In the genomic region with DNA sequence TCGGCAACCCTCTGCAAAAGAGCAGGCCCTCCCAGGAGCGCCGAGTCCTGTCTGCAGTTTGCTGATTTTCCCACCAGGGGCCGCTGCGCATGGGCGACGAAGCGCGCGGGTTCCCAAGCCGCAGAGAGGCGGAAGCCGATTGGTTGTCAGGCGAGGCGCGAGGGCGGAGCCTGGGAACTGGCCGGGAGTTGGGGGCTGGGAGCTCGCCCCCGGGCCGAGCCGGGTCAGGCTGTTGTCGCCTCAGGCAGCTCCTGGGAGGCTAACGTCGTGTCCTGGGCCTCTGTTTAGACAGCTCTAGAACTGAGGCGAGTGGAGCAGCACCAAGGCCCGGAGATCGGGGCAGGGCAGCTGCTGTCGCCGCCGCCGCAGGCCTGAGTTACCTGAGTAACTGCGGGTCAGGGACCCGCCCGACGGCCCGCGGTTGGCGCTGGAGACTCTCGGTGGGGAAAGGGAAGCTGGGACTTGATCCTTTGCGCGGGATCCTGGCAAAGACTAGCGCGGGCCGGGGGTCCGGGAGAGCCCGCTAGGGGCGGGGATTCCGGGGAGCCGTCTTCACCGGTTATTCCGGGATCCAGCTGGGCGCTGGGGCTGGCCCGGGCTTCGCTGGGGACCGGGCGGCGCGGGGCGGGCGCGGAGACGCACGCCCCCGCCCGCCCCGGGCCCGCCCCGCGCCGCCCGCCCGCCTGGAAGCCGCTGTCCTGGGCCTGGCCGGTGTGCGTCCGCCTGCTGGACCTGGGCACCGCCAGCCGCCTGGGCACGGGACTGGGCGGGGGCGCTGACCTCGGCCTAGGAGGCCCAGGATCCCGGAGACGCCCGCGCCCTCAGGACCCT, we compare ENCODE assay signal across 8 cellular contexts. TPM values are rescaled to one million over a fixed set of nuclear protein-coding genes. Genes with fewer than 3 reads are reported as not detected.
DNase-seq lines count a peak whose midpoint lies in the region; TF ChIP-seq lines count a peak whose summit lies in the region.

A gene (plus strand): TSS at position 688 of the 831 bp plus-strand sequence. CDS start 607 bp downstream, outside the sequence.

- no peaks in the 10 kb centered on the region for H4K20me1 ChIP-seq in neural cell (ENCODE audit: insufficient read depth)

- 0 to 1% (median 1%) methylated on average over 21 to 87 of the region's 87 CpGs for WGBS in stomach, 5 donors

- TF ChIP-seq EP300 in neural cell (conservative IDR thresholded peaks at IDR 0.05; ENCODE audit: poor library complexity, severe bottlenecking): no peak
- TF ChIP-seq EP300 in stomach (IDR thresholded peaks at IDR 0.05): no peak

- peak within 1 kb of the TSS; percentile 80 for H2AFZ ChIP-seq in neural cell (ENCODE audit: low read depth, low read length)

- H3K4me1 ChIP-seq in ES-I3 (ENCODE audit: insufficient read depth, low read length): peaks cover 25% of the 10 kb centered on the region
- H3K4me1 ChIP-seq in stomach: peaks cover 39 to 55% (median 52%) of the 10 kb centered on the region in 4 donors

- H3K36me3 ChIP-seq in ES-I3 (ENCODE audit: insufficient read depth, low read length) (no peaks in the 10 kb centered on the region), neural cell (ENCODE audit: insufficient read depth, low read length) (no peaks in the 10 kb centered on the region), stomach (no peaks in the 10 kb centered on the region)

- TF ChIP-seq CTCF in LNCaP clone FGC (IDR thresholded peaks at IDR 0.05; ENCODE audit: control insufficient read depth, extremely low read depth, insufficient read depth): peak; percentile 94
- TF ChIP-seq CTCF in fibroblast of the aortic adventitia (IDR thresholded peaks at IDR 0.05; ENCODE audit: insufficient read depth, low read length): peak; percentile 92
- TF ChIP-seq CTCF in neural cell (IDR thresholded peaks at IDR 0.05; ENCODE audit: poor library complexity, severe bottlenecking): peak; percentile 99
- TF ChIP-seq CTCF in stomach (IDR thresholded peaks at IDR 0.05): peak in 6 of 7 experiments; percentile 93 to 99 (median 97)

- H3K4me2 ChIP-seq in neural cell (ENCODE audit: low read length): peak within 1 kb of the TSS; percentile 59

- H3F3A ChIP-seq in neural cell (ENCODE audit: insufficient read depth, low read length, poor library complexity, severe bottlenecking): no peaks in the 10 kb centered on the region

- H3K27ac ChIP-seq in neural cell (ENCODE audit: low read length) (peak within 1 kb of the TSS; percentile 62), stomach (peak within 1 kb of the TSS; percentile 97 to 99 (median 98))

- H3K9me2 ChIP-seq in neural cell (ENCODE audit: insufficient read depth, low read length): no peaks in the 10 kb centered on the region

- H3K9me3 ChIP-seq in ES-I3 (ENCODE audit: control insufficient read depth, insufficient read depth, low read length) (no peaks in the 10 kb centered on the region), neural cell (ENCODE audit: low read length) (no peaks in the 10 kb centered on the region), stomach (no peaks in the 10 kb centered on the region)

- H3K79me2 ChIP-seq in neural cell (replicated peaks; ENCODE audit: insufficient read depth, low read length): peaks cover 4% of the 10 kb centered on the region

- TF ChIP-seq POLR2A in Raji (IDR thresholded peaks at IDR 0.05; ENCODE audit: insufficient read depth, low read depth, low read length): peak; percentile 62
- peak in 1 of 4 donors; percentile 61 for TF ChIP-seq POLR2A in stomach (IDR thresholded peaks at IDR 0.05)

- H3K27me3 ChIP-seq in neural cell (ENCODE audit: insufficient read depth, low read depth, low read length) (no peaks in the 10 kb centered on the region), stomach (no peaks in the 10 kb centered on the region)

- DNase-seq in H4 (ENCODE audit: low spot score): peak; percentile 90
- DNase-seq in LNCaP clone FGC (ENCODE audit: low read depth): peak; percentile 75
- DNase-seq in activated effector memory CD4-positive, alpha-beta T cell treated with Interleukin-2 at 50 U/mL for 16 hours: peak; percentile 98
- peak; percentile 92 for DNase-seq in fibroblast of the aortic adventitia (ENCODE audit: low read depth)
- DNase-seq in stomach: peak; percentile 95

- TF ChIP-seq RAD21 in neural cell (conservative IDR thresholded peaks at IDR 0.05): peak; percentile 82

- peak within 1 kb of the TSS; percentile 76 for H3K4me3 ChIP-seq in LNCaP clone FGC (ENCODE audit: low read depth, low read length)
- H3K4me3 ChIP-seq in fibroblast of the aortic adventitia (ENCODE audit: low read depth, low read length): peak within 1 kb of the TSS; percentile 83
- H3K4me3 ChIP-seq in neural cell (ENCODE audit: low read length): peak within 1 kb of the TSS; percentile 91
- H3K4me3 ChIP-seq in stomach: peak within 1 kb of the TSS; percentile 76 to 90 (median 86)

- intact Hi-C loops in stomach (cut with DNase I; ENCODE audit: low total_unique reads): loop anchor here (5.0 kb wide), 1 partner anchor 217 kb away; no protein-coding TSS in a partner anchor

- H3K9ac ChIP-seq in ES-I3 (ENCODE audit: low read depth, low read length): peak within 1 kb of the TSS; percentile 95
- peak within 1 kb of the TSS; percentile 80 for H3K9ac ChIP-seq in neural cell (ENCODE audit: low read length)

TF ChIP-seq in neural cell, 6 proteins besides CTCF, POLR2A, EP300 and RAD21:
- peak; percentile 88 for TF ChIP-seq POLR2AphosphoS5 (IDR thresholded peaks at IDR 0.05)
- peak; percentile 30 for TF ChIP-seq TAF1 (IDR thresholded peaks at IDR 0.05; ENCODE audit: low read depth)
- TF ChIP-seq MXI1 (conservative IDR thresholded peaks at IDR 0.05; ENCODE audit: poor library complexity, severe bottlenecking): peak; percentile 59
- no peak for TF ChIP-seq EZH2 (IDR thresholded peaks at IDR 0.05; ENCODE audit: borderline replicate concordance, insufficient read depth, low read length, poor library complexity, severe bottlenecking)
- TF ChIP-seq, protein P1, sequence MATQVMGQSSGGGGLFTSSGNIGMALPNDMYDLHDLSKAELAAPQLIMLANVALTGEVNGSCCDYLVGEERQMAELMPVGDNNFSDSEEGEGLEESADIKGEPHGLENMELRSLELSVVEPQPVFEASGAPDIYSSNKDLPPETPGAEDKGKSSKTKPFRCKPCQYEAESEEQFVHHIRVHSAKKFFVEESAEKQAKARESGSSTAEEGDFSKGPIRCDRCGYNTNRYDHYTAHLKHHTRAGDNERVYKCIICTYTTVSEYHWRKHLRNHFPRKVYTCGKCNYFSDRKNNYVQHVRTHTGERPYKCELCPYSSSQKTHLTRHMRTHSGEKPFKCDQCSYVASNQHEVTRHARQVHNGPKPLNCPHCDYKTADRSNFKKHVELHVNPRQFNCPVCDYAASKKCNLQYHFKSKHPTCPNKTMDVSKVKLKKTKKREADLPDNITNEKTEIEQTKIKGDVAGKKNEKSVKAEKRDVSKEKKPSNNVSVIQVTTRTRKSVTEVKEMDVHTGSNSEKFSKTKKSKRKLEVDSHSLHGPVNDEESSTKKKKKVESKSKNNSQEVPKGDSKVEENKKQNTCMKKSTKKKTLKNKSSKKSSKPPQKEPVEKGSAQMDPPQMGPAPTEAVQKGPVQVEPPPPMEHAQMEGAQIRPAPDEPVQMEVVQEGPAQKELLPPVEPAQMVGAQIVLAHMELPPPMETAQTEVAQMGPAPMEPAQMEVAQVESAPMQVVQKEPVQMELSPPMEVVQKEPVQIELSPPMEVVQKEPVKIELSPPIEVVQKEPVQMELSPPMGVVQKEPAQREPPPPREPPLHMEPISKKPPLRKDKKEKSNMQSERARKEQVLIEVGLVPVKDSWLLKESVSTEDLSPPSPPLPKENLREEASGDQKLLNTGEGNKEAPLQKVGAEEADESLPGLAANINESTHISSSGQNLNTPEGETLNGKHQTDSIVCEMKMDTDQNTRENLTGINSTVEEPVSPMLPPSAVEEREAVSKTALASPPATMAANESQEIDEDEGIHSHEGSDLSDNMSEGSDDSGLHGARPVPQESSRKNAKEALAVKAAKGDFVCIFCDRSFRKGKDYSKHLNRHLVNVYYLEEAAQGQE (IDR thresholded peaks at IDR 0.05; ENCODE audit: borderline replicate concordance): peak; percentile 32
- peak; percentile 92 for TF ChIP-seq SMC3 (conservative IDR thresholded peaks at IDR 0.05; ENCODE audit: poor library complexity)

RNA-seq across cellular contexts. Expression of the gene that starts here (rescaled TPM):
- 22.1 and 22.7 TPM in 2 replicates for total RNA-seq in H4 (2014; rRNA removed; shearing (Covaris generic))
- total RNA-seq in fibroblast of the aortic adventitia (ENCODE audit: low replicate concordance): 21.6 and 43.5 TPM in 2 replicates
- 14.5 and 16.4 TPM in 2 replicates for polyA plus RNA-seq in neural cell
- polyA minus RNA-seq in neural cell: 21.2 and 22.3 TPM in 2 replicates
- 10 to 100 TPM; 21.4 to 70.7 (median 49.8) TPM for total RNA-seq in stomach
- polyA plus RNA-seq in stomach: 10 to 100 TPM in 1 of 3 donors, 1 to 10 TPM in 2; 8.7 to 17.1 (median 9.8) TPM

Comparison
In these comparisons a context has a peak if more than half of its experiments do, and no peak if none do; other contexts are left out.
1. Peak in every context shown above with its lines: DNase-seq, H3K4me3 ChIP-seq and H3K27ac ChIP-seq.